1 cellular context compared by ENCODE assay signal in genomic region chr1:2480236-2480985, GRCh38.
TF ChIP-seq lines count a peak whose summit lies in the region.

No MANE protein-coding gene starts in this region.

TF ChIP-seq in SK-N-SH treated with all-trans-retinoic acid at 6 μM for 48 hours, 23 proteins besides CTCF, POLR2A, EP300 and RAD21 (continued from another document):
- TF ChIP-seq OSR1 (CRISPR knock-in tag; IDR thresholded peaks at IDR 0.05): no peak
- TF ChIP-seq ZC3H10 (CRISPR knock-in tag; IDR thresholded peaks at IDR 0.05): no peak
- no peak for TF ChIP-seq CSRNP3 (CRISPR knock-in tag; IDR thresholded peaks at IDR 0.05)
- TF ChIP-seq POU6F1 (CRISPR knock-in tag; IDR thresholded peaks at IDR 0.05; ENCODE audit: borderline replicate concordance, low read depth): no peak
- no peak for TF ChIP-seq TOX (CRISPR knock-in tag; IDR thresholded peaks at IDR 0.05; ENCODE audit: borderline replicate concordance)
- TF ChIP-seq ZNF70 (CRISPR knock-in tag; IDR thresholded peaks at IDR 0.05): no peak
- TF ChIP-seq CREB5 (CRISPR knock-in tag; IDR thresholded peaks at IDR 0.05; ENCODE audit: low read depth): no peak
